24 cellular contexts compared by ENCODE assay signal in the genomic region with DNA sequence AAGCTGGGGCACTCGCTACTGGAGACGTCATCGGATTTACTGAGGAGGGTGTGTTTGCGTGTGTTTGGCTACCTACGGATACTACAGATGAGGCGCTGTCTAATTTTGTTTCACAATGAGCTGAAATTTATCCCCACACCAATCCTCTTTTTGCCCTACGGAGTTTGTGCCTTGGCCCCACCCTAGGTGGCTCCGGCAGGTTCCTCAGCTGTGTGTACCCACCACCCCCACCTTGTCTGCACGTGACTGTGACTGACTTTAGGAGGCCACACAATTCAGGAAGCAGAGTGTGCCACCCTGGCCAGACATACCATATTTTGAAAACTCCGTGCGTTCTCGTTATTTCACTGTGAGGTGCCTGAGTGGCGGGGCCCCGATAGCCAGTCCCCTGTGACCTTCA.
DNase-seq lines count a peak whose midpoint lies in the region; ATAC-seq, FAIRE-seq and TF ChIP-seq lines count a peak whose summit lies in the region.
"Had no signal": no experiment of that assay in that cellular context is flagged by ENCODE, and none has a peak within 500 bp of the region (broad histone marks: within the 10 kb centered on the region; RNA-seq: fewer than 3 reads in every experiment).

No MANE protein-coding gene starts in this region.

- H3K4me3 ChIP-seq in kidney (ENCODE audit: low read length in 2 of 2) = peak overlapping the region in 1 of 2 donors; percentile 56
- H3K4me3 ChIP-seq in gastrocnemius medialis = peak overlapping the region in 3 of 4 donors; percentile 25 to 34 (median 29)
- H3K4me3 ChIP-seq: spleen, upper lobe of right lung had no signal

- in situ Hi-C loops in gastrocnemius medialis (cut with MboI; ENCODE audit: low sequenced_read_pairs in 4 of 4) = loop anchor here in 1 of 4 donors (25.0 kb wide), 1 partner anchor 91 kb away; no protein-coding TSS in a partner anchor

- intact Hi-C loops in kidney (cut with DNase I) (no loop called here), gastrocnemius medialis (cut with DNase I; ENCODE audit: low total_unique reads) (loop anchor here (1.0 to 5.0 kb wide), 4 partner anchors 24 to 101 kb away; no protein-coding TSS in a partner anchor), sciatic nerve (cut with DNase I) (no loop called here)

- ATAC-seq in gastrocnemius medialis = peak; percentile 39 to 48
- ATAC-seq in sciatic nerve = no peak
- ATAC-seq: activated T-helper 17 cell treated with anti-CD3 and anti-CD28 coated beads, Interleukin-2, amount 50 U/mL, for 72 hours; HepG2; natural killer cell treated with Interleukin-12 subunit alpha and Interleukin-12 subunit beta and Interleukin-15 and Interleukin-18, amount 100 ng/mL, for 72 hours; Panc1; upper lobe of right lung had no signal

- H3K4me1 ChIP-seq in kidney (ENCODE audit: control insufficient read depth in 1 of 2, insufficient read depth in 1 of 2, low read depth in 1 of 2, low read length in 2 of 2) (peaks cover 15 to 25% of the 10 kb centered on the region in 2 donors), gastrocnemius medialis (peaks cover 53 to 87% of the 10 kb centered on the region in 2 donors)
- H3K4me1 ChIP-seq: upper lobe of right lung had no signal

- peaks cover 2 to 3% of the 10 kb centered on the region in 2 donors for H3K36me3 ChIP-seq in kidney (ENCODE audit: control insufficient read depth in 1 of 2, insufficient read depth in 2 of 2, low read length in 2 of 2)
- no peaks in the 10 kb centered on the region for H3K36me3 ChIP-seq in gastrocnemius medialis
- H3K36me3 ChIP-seq: upper lobe of right lung had no signal

- no peaks in the 10 kb centered on the region for H3K27me3 ChIP-seq in gastrocnemius medialis
- H3K27me3 ChIP-seq: spleen, upper lobe of right lung had no signal

- no peak for FAIRE-seq in kidney (lab: Jason Lieb, UNC)
- FAIRE-seq: HepG2 had no signal

- no peak for TF ChIP-seq POLR2A in gastrocnemius medialis (IDR thresholded peaks at IDR 0.05)

- TF ChIP-seq CTCF in C4-2B (conservative IDR thresholded peaks at IDR 0.05) (no peak), kidney (IDR thresholded peaks at IDR 0.05; ENCODE audit: borderline replicate concordance, extremely low read depth, insufficient read depth) (no peak), gastrocnemius medialis (IDR thresholded peaks at IDR 0.05 in 4 of 5, conservative IDR thresholded peaks at IDR 0.05 in 1 of 5) (no peak)

- H3K9me3 ChIP-seq in kidney (ENCODE audit: control insufficient read depth in 1 of 2, low read length in 2 of 2) (no peaks in the 10 kb centered on the region), gastrocnemius medialis (no peaks in the 10 kb centered on the region)
- H3K9me3 ChIP-seq: spleen, upper lobe of right lung had no signal

- DNase-seq in caudate nucleus (lab: John Stamatoyannopoulos, UW) (peak in 1 of 61 donors; percentile 18), kidney (no peak), gastrocnemius medialis (peak; percentile 50 to 82), NCI-H748 treated with DMSO at 0.1 percent for 48 hours (lab: John Stamatoyannopoulos, UW) (no peak), sciatic nerve (ENCODE audit: low spot score) (no peak), NCI-H2196 (lab: John Stamatoyannopoulos, UW; ENCODE audit: unreplicated experiment) (no peak)
- no peak for DNase-seq in NK-92 treated with Interleukin-12 subunit alpha and Interleukin-12 subunit beta, amount 100 ng/mL, for 24 hours (lab: John Stamatoyannopoulos, UW)
- DNase-seq: ACHN; Calu3; cortex of kidney; GOT3; NCI-H1092 treated with DMSO at 0.1 percent for 48 hours; NCI-H2029; NCI-H446 treated with DMSO at 0.1 percent for 48 hours; spleen; stimulated activated CD4-positive, alpha-beta T cell treated with anti-CD3 and anti-CD28 coated beads, Interleukin-4, amount 100 ng/mL, for 1 hour; stimulated activated naive CD4-positive, alpha-beta T cell treated with Interleukin-2 at 50 U/mL for 16 hours; upper lobe of right lung had no signal

- peak overlapping the region in 1 of 2 donors; percentile 8 for H3K9ac ChIP-seq in kidney (ENCODE audit: low read length in 2 of 2)

- H3K27ac ChIP-seq in C4-2B = peak overlapping the region; percentile 74
- H3K27ac ChIP-seq in caudate nucleus (ENCODE audit: low read depth, low read length) = peak overlapping the region; percentile 18
- H3K27ac ChIP-seq in kidney (ENCODE audit: low read depth in 2 of 2, low read length in 2 of 2) = peak overlapping the region; percentile 89 to 91
- peak overlapping the region; percentile 94 to 98 (median 96) for H3K27ac ChIP-seq in gastrocnemius medialis
- H3K27ac ChIP-seq: HL-60, upper lobe of right lung had no signal

Comparison
In these comparisons a context has a peak if more than half of its experiments do, and no peak if none do; other contexts are left out.
1. H3K27ac ChIP-seq: peak in every context shown above with its lines; median percentile 96 in gastrocnemius medialis; 90 in kidney; 74 in C4-2B; 18 in caudate nucleus.
2. DNase-seq: peak in gastrocnemius medialis (2 of 2); none in kidney (single experiment), NCI-H748 treated with DMSO at 0.1 percent for 48 hours (single experiment), NK-92 treated with Interleukin-12 subunit alpha and Interleukin-12 subunit beta, amount 100 ng/mL, for 24 hours (single experiment), sciatic nerve (single experiment) and NCI-H2196 (single experiment).